Comparison of ENCODE assay signal across 20 cellular contexts in the genomic region with DNA sequence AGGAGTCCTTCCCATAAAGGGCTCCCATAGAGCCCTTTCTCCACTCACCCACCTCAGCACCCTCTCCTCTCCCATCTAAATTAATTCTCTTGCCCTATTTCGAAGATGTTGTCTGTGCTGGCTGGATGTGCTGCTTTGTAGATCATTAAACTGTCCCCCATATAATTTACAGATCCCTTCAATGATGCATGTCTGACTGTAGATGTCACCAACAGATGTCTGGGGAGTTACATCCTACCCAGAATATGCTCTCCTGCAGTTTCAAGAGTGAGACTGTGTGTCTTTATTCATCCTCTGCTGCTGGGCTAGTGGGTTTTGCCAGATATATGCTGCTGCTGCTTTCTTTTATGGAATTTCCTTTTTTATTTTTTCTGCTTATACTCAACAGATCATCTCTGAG.
DNase-seq lines count a peak whose midpoint lies in the region; ATAC-seq and TF ChIP-seq lines count a peak whose summit lies in the region.
"Had no signal": no experiment of that assay in that cellular context is flagged by ENCODE, and none has a peak within 500 bp of the region (broad histone marks: within the 10 kb centered on the region; RNA-seq: fewer than 3 reads in every experiment).

No MANE protein-coding gene starts in this region.

- no peaks in the 10 kb centered on the region for H3F3A ChIP-seq in MM.1S (ENCODE audit: insufficient read depth, low read length)

- no peaks in the 10 kb centered on the region for H3K79me2 ChIP-seq in MM.1S (ENCODE audit: low read length)

- H3K27me3 ChIP-seq in ascending aorta, result no peaks in the 10 kb centered on the region
- H3K27me3 ChIP-seq in MM.1S (replicated peaks; ENCODE audit: insufficient read depth, low read length), result no peaks in the 10 kb centered on the region
- H3K27me3 ChIP-seq: BLaER1 treated with 17β-estradiol and CSF1 and Interleukin-3, amounts not matched to agents 10 nM and 100 nM; upper lobe of right lung had no signal

- H3K27ac ChIP-seq in ascending aorta (no peak overlapping the region), MM.1S (ENCODE audit: low read length) (no peak overlapping the region)
- H3K27ac ChIP-seq: BLaER1 treated with 17β-estradiol and CSF1 and Interleukin-3, amounts not matched to agents 10 nM and 100 nM; prostate gland; SK-N-MC; upper lobe of right lung had no signal

- no peaks in the 10 kb centered on the region for H3K9me3 ChIP-seq in ascending aorta
- no peaks in the 10 kb centered on the region for H3K9me3 ChIP-seq in MM.1S (replicated peaks; ENCODE audit: insufficient read depth, low read length)
- H3K9me3 ChIP-seq: prostate gland, upper lobe of right lung had no signal

- H3K4me1 ChIP-seq in ascending aorta (no peaks in the 10 kb centered on the region), MM.1S (ENCODE audit: low read length) (no peaks in the 10 kb centered on the region)
- H3K4me1 ChIP-seq: BLaER1 treated with 17β-estradiol and CSF1 and Interleukin-3, amounts not matched to agents 10 nM and 100 nM; prostate gland; upper lobe of right lung had no signal

- TF ChIP-seq CTCF in ascending aorta (IDR thresholded peaks at IDR 0.05) (no peak), MM.1S (IDR thresholded peaks at IDR 0.05; ENCODE audit: low read length) (no peak)

- DNase-seq in EL (peak; percentile 4), NCI-H82 (lab: John Stamatoyannopoulos, UW) (peak; percentile 46), left kidney (ENCODE audit: low read depth, low spot score) (peak; percentile 90), KG1 (lab: John Stamatoyannopoulos, UW) (no peak), ascending aorta (ENCODE audit: low spot score in 2 of 2) (no peak), MM.1S (no peak)
- DNase-seq in stimulated activated CD4-positive, alpha-beta T cell treated with anti-CD3 and anti-CD28 coated beads, Interleukin-15, amount 100 ng/mL, for 24 hours, result no peak
- DNase-seq: activated CD4-positive, alpha-beta T cell treated with anti-CD3 and anti-CD28 coated beads, Interleukin-2, amount 50 U/mL, for 1 hour; activated T-cell treated with anti-CD3 and anti-CD28 coated beads, Interleukin-2, amount 50 U/mL, for 4 hours; DMS79; effector CD4-positive, alpha-beta T cell; naive B cell; NCI-H1417 treated with DMSO at 0.1 percent for 48 hours; NCI-H446; OCI-M1; upper lobe of right lung had no signal

- H2AFZ ChIP-seq in MM.1S (ENCODE audit: low read length), result no peak overlapping the region

- no peak overlapping the region for H3K4me2 ChIP-seq in MM.1S (ENCODE audit: low read depth, low read length)
- H3K4me2 ChIP-seq: BLaER1 treated with 17β-estradiol and CSF1 and Interleukin-3, amounts not matched to agents 10 nM and 100 nM had no signal

- H3K36me3 ChIP-seq in ascending aorta (no peaks in the 10 kb centered on the region), MM.1S (replicated peaks; ENCODE audit: insufficient read depth, low read length) (no peaks in the 10 kb centered on the region)
- H3K36me3 ChIP-seq: BLaER1 treated with 17β-estradiol and CSF1 and Interleukin-3, amounts not matched to agents 10 nM and 100 nM; prostate gland; upper lobe of right lung had no signal

- intact Hi-C loops in ascending aorta (cut with DNase I), result no loop called here

- no peaks in the 10 kb centered on the region for H3K9me2 ChIP-seq in MM.1S (replicated peaks; ENCODE audit: insufficient read depth, low read length)

- no peak overlapping the region for H3K9ac ChIP-seq in MM.1S (ENCODE audit: low read length)
- H3K9ac ChIP-seq: BLaER1 treated with 17β-estradiol and CSF1 and Interleukin-3, amounts not matched to agents 10 nM and 100 nM had no signal

- ATAC-seq in GM19463 (IDR thresholded peaks at IDR 0.05; ENCODE audit: unreplicated experiment), result peak; percentile 53
- ATAC-seq: activated T-cell treated with anti-CD3 and anti-CD28 coated beads, Interleukin-2, amount 50 U/mL, for 4 hours; upper lobe of right lung had no signal

- H4K20me1 ChIP-seq in MM.1S (ENCODE audit: insufficient read depth, low read length), result no peaks in the 10 kb centered on the region
- H4K20me1 ChIP-seq: BLaER1 treated with 17β-estradiol and CSF1 and Interleukin-3, amounts not matched to agents 10 nM and 100 nM had no signal

- no peak overlapping the region for H3K4me3 ChIP-seq in ascending aorta
- H3K4me3 ChIP-seq in MM.1S (ENCODE audit: low read length), result no peak overlapping the region
- H3K4me3 ChIP-seq: BLaER1 treated with 17β-estradiol and CSF1 and Interleukin-3, amounts not matched to agents 10 nM and 100 nM; prostate gland; SK-N-MC; upper lobe of right lung had no signal

Comparison
In these comparisons a context has a peak if more than half of its experiments do, and no peak if none do; other contexts are left out.
1. DNase-seq: peak in EL (single experiment), NCI-H82 (single experiment) and left kidney (single experiment); none in stimulated activated CD4-positive, alpha-beta T cell treated with anti-CD3 and anti-CD28 coated beads, Interleukin-15, amount 100 ng/mL, for 24 hours (single experiment), KG1 (single experiment), ascending aorta (0 of 2) and MM.1S (single experiment).